8 cellular contexts compared by ENCODE assay signal in the genomic region with DNA sequence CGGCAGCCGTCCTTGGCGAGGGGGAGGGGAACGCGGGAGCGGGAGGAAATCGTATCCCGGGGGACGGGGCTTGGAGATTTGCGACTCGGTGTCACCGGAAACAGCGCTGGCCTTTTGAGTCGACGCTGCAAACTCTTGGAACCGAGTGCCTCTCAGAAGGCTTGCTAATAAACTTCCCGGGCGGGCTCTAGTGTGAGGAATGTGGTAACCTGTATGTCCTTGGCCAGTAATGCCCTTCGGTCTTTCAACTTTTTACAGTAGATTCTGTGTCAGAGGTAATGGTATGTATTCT.
A peak's percentile ranks its signal among the peaks of the same experiment; 100 is the strongest.
DNase-seq lines count a peak whose midpoint lies in the region; ATAC-seq and TF ChIP-seq lines count a peak whose summit lies in the region.

No MANE protein-coding gene starts in this region.

- CTCF ChIA-PET in CD8-positive, alpha-beta T cell (lab: Charles Lee) = no interaction called here

- peak overlapping the region; percentile 90 for H3K4me3 Mint-ChIP-seq in CD8-positive, alpha-beta T cell

- H3K9me3 ChIP-seq in CD8-positive, alpha-beta T cell (ENCODE audit: low read length) = no peaks in the 10 kb centered on the region
- H3K9me3 ChIP-seq in mononuclear cell (ENCODE audit: low read depth, low read length) = no peaks in the 10 kb centered on the region

- peak overlapping the region; percentile 89 for H3K27ac ChIP-seq in CD8-positive, alpha-beta T cell (ENCODE audit: low read depth, low read length)
- H3K27ac ChIP-seq in brain microvascular endothelial cell = peak overlapping the region; percentile 78

- ATAC-seq in CD8-positive, alpha-beta T cell = no peak
- ATAC-seq in GM18907 (IDR thresholded peaks at IDR 0.05; ENCODE audit: unreplicated experiment) (no peak), GM18861 (IDR thresholded peaks at IDR 0.05; ENCODE audit: unreplicated experiment) (no peak)

- in situ Hi-C loops in brain microvascular endothelial cell (cut with HindIII; ENCODE audit: low pct_ligation_motif_present, low sequenced_read_pairs) = no loop called here

- peaks cover 59% of the 10 kb centered on the region for H3K4me1 Mint-ChIP-seq in CD8-positive, alpha-beta T cell (ENCODE audit: low read depth)

- H3K36me3 ChIP-seq in CD8-positive, alpha-beta T cell (ENCODE audit: insufficient read depth, low read length) = no peaks in the 10 kb centered on the region
- peaks cover 4% of the 10 kb centered on the region for H3K36me3 ChIP-seq in brain microvascular endothelial cell (replicated peaks)

- H3K36me3 Mint-ChIP-seq in CD8-positive, alpha-beta T cell = peaks cover 6% of the 10 kb centered on the region

- intact Hi-C loops in CD8-positive, alpha-beta T cell (cut with DNase I, micrococcal nuclease) = loop anchor here (2.0 to 10.0 kb wide), 10 partner anchors 46 to 1842 kb away; a partner anchor contains a TSS

- H3K9me3 Mint-ChIP-seq in CD8-positive, alpha-beta T cell = no peaks in the 10 kb centered on the region

- no peaks in the 10 kb centered on the region for H3K27me3 ChIP-seq in CD8-positive, alpha-beta T cell (ENCODE audit: insufficient read depth, low read length)
- H3K27me3 ChIP-seq in brain microvascular endothelial cell (replicated peaks) = no peaks in the 10 kb centered on the region
- H3K27me3 ChIP-seq in mononuclear cell (ENCODE audit: insufficient read depth, low read length) = no peaks in the 10 kb centered on the region

- H3K27ac Mint-ChIP-seq in CD8-positive, alpha-beta T cell = peak overlapping the region; percentile 93

- peaks cover 51% of the 10 kb centered on the region for H3K4me1 ChIP-seq in CD8-positive, alpha-beta T cell (ENCODE audit: insufficient read depth, low read length)
- H3K4me1 ChIP-seq in mononuclear cell (ENCODE audit: insufficient read depth, low read length) = peaks cover 41% of the 10 kb centered on the region

- no peak for TF ChIP-seq CTCF in CD8-positive, alpha-beta T cell (IDR thresholded peaks at IDR 0.05)
- peak; percentile 12 for TF ChIP-seq CTCF in brain microvascular endothelial cell (IDR thresholded peaks at IDR 0.05; ENCODE audit: low read depth, low read length, missing control alignments)

- H3K4me3 ChIP-seq in CD8-positive, alpha-beta T cell (ENCODE audit: low read depth, low read length) = peak overlapping the region; percentile 52
- H3K4me3 ChIP-seq in brain microvascular endothelial cell (ENCODE audit: low read depth, low read length) = peak overlapping the region; percentile 79
- H3K4me3 ChIP-seq in mononuclear cell (ENCODE audit: low read length) = peak overlapping the region; percentile 83

- DNase-seq in CD8-positive, alpha-beta T cell = no peak
- peak; percentile 85 for DNase-seq in HT-29 (ENCODE audit: low spot score)
- no peak for DNase-seq in brain microvascular endothelial cell
- DNase-seq in NCI-H524 treated with DMSO at 0.1 percent for 48 hours (lab: John Stamatoyannopoulos, UW) = no peak
- DNase-seq in HK-2 (ENCODE audit: unreplicated experiment) = no peak

- POLR2A ChIA-PET in CD8-positive, alpha-beta T cell (lab: Charles Lee) = interaction anchor here (2.0 kb wide), 1 partner anchor 12 kb away, joined by 8 read pairs; no protein-coding TSS in a partner anchor

- no peaks in the 10 kb centered on the region for H3K27me3 Mint-ChIP-seq in CD8-positive, alpha-beta T cell (ENCODE audit: low read depth)
